8 cellular contexts compared by ENCODE assay signal in the genomic region with DNA sequence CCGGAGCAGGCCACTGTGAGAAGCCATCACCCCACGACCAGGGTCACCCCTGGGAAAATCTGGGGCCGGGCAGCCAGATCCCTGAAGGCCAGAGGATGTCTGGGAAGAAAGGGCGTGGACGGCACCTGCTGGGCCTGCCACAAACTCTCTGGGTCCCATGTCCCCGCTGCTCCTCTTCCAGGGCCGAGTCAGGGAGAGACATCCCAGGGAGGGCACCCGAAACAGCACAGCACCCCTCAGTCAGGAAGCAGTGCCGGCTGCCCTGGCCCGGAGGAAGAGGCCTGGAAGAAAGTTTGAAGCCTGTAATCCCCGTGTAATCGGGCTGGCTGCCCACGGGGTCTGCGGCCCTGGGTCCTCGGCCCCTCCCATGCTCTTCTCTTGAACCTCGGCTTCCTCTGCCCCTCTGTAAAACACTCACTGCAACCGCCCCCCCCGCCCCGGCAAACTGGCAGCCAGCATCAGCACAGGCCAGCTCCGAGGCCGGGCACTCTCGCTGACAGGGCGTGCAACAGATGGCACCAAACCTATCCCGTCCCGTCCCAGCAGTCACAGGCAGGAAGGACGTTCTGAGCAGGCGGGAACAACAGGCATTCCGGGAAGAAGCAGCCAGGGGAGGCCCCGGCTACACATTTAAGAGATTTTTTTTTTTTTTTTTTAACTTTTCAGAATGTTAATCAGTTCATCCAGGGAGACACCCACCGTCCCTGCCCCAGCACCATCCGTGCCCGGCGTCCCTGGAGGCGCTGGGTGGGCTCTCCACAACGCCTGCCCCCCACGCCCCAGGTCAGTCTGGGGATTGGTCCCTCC. TPM values are rescaled to one million over a fixed set of nuclear protein-coding genes. Genes with fewer than 3 reads are reported as not detected.
A peak's percentile ranks its signal among the peaks of the same experiment; 100 is the strongest.
DNase-seq lines count a peak whose midpoint lies in the region; ATAC-seq, FAIRE-seq and TF ChIP-seq lines count a peak whose summit lies in the region.

No MANE protein-coding gene starts in this region.

- DNase-seq in LHCN-M2 (ENCODE audit: low read depth) (peak; percentile 67), hepatic stellate cell (ENCODE audit: low spot score) (peak; percentile 78), retina (peak; percentile 43), NK-92 (lab: John Stamatoyannopoulos, UW; ENCODE audit: unreplicated experiment) (no peak), H54 (ENCODE audit: insufficient read length, low spot score) (no peak)

- peak overlapping the region; percentile 83 for H3K4me3 ChIP-seq in BLaER1

- peak overlapping the region; percentile 95 for H3K4me2 ChIP-seq in BLaER1

- no peak for ATAC-seq in HG03439 (IDR thresholded peaks at IDR 0.05; ENCODE audit: unreplicated experiment)

- H3K27ac ChIP-seq in BLaER1, result peak overlapping the region; percentile 88
- peak overlapping the region; percentile 44 for H3K27ac ChIP-seq in angular gyrus (ENCODE audit: low read depth, low read length)

- no peaks in the 10 kb centered on the region for H3K27me3 ChIP-seq in BLaER1

- H3K9ac ChIP-seq in BLaER1, result peak overlapping the region; percentile 88

- FAIRE-seq in H54 (lab: Jason Lieb, UNC), result no peak

- TF ChIP-seq POLR2A in H54 (IDR thresholded peaks at IDR 0.05; ENCODE audit: low read depth, low read length), result no peak

- peaks cover 55% of the 10 kb centered on the region for H4K20me1 ChIP-seq in BLaER1

- no peaks in the 10 kb centered on the region for H3K9me3 ChIP-seq in BLaER1

- H3K36me3 ChIP-seq in BLaER1, result peaks cover 6% of the 10 kb centered on the region; the same call in 1 of the 2 replicates

- H3K4me1 ChIP-seq in BLaER1, result peaks cover 64% of the 10 kb centered on the region

RNA-seq across cellular contexts. Expression of a gene that starts 1.5 kb away (rescaled TPM):
- 33.3 and 33.9 TPM in 2 replicates for total RNA-seq in LHCN-M2 (2014; rRNA removed)
- 18.0 TPM for polyA plus RNA-seq in LHCN-M2 (2012)

RNA-seq across cellular contexts. Expression of a gene that starts 33.0 kb away (rescaled TPM):
- total RNA-seq in LHCN-M2 (2014; rRNA removed), result 70.6 and 75.7 TPM in 2 replicates
- polyA plus RNA-seq in LHCN-M2 (2012), result 36.6 TPM

Comparison
In these comparisons a context has a peak if more than half of its experiments do, and no peak if none do; other contexts are left out.
1. DNase-seq: peak in LHCN-M2 (single experiment), hepatic stellate cell (single experiment) and retina (single experiment); none in NK-92 (single experiment) and H54 (single experiment).